In the genomic region with DNA sequence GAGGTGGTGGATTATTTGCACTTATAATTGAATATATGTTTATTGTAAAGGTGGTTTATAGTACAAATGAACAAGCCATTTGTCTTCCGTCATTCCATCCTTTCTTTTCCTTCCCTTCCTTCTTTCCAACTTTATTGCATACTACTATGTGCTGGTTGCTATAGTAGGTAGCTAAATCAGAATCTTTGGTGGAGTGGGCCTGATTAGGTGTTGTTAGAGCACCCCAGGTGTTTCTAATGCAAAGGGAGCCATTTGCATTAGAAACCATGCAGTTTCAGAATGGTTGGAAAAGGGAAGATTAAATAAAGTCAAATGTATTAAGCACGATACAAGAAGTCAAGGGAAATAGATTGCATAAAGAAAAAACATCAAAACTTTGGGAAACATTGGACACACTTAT, we compare ENCODE assay signal across 1 cellular context.
TF ChIP-seq lines count a peak whose summit lies in the region.

No MANE protein-coding gene starts in this region.

TF ChIP-seq in H1, 55 proteins besides CTCF, POLR2A, EP300 and RAD21 (continued from another document):
- TF ChIP-seq RXRA (IDR thresholded peaks at IDR 0.05; ENCODE audit: insufficient read depth, low read depth, low read length) = no peak
- TF ChIP-seq, protein P1, sequence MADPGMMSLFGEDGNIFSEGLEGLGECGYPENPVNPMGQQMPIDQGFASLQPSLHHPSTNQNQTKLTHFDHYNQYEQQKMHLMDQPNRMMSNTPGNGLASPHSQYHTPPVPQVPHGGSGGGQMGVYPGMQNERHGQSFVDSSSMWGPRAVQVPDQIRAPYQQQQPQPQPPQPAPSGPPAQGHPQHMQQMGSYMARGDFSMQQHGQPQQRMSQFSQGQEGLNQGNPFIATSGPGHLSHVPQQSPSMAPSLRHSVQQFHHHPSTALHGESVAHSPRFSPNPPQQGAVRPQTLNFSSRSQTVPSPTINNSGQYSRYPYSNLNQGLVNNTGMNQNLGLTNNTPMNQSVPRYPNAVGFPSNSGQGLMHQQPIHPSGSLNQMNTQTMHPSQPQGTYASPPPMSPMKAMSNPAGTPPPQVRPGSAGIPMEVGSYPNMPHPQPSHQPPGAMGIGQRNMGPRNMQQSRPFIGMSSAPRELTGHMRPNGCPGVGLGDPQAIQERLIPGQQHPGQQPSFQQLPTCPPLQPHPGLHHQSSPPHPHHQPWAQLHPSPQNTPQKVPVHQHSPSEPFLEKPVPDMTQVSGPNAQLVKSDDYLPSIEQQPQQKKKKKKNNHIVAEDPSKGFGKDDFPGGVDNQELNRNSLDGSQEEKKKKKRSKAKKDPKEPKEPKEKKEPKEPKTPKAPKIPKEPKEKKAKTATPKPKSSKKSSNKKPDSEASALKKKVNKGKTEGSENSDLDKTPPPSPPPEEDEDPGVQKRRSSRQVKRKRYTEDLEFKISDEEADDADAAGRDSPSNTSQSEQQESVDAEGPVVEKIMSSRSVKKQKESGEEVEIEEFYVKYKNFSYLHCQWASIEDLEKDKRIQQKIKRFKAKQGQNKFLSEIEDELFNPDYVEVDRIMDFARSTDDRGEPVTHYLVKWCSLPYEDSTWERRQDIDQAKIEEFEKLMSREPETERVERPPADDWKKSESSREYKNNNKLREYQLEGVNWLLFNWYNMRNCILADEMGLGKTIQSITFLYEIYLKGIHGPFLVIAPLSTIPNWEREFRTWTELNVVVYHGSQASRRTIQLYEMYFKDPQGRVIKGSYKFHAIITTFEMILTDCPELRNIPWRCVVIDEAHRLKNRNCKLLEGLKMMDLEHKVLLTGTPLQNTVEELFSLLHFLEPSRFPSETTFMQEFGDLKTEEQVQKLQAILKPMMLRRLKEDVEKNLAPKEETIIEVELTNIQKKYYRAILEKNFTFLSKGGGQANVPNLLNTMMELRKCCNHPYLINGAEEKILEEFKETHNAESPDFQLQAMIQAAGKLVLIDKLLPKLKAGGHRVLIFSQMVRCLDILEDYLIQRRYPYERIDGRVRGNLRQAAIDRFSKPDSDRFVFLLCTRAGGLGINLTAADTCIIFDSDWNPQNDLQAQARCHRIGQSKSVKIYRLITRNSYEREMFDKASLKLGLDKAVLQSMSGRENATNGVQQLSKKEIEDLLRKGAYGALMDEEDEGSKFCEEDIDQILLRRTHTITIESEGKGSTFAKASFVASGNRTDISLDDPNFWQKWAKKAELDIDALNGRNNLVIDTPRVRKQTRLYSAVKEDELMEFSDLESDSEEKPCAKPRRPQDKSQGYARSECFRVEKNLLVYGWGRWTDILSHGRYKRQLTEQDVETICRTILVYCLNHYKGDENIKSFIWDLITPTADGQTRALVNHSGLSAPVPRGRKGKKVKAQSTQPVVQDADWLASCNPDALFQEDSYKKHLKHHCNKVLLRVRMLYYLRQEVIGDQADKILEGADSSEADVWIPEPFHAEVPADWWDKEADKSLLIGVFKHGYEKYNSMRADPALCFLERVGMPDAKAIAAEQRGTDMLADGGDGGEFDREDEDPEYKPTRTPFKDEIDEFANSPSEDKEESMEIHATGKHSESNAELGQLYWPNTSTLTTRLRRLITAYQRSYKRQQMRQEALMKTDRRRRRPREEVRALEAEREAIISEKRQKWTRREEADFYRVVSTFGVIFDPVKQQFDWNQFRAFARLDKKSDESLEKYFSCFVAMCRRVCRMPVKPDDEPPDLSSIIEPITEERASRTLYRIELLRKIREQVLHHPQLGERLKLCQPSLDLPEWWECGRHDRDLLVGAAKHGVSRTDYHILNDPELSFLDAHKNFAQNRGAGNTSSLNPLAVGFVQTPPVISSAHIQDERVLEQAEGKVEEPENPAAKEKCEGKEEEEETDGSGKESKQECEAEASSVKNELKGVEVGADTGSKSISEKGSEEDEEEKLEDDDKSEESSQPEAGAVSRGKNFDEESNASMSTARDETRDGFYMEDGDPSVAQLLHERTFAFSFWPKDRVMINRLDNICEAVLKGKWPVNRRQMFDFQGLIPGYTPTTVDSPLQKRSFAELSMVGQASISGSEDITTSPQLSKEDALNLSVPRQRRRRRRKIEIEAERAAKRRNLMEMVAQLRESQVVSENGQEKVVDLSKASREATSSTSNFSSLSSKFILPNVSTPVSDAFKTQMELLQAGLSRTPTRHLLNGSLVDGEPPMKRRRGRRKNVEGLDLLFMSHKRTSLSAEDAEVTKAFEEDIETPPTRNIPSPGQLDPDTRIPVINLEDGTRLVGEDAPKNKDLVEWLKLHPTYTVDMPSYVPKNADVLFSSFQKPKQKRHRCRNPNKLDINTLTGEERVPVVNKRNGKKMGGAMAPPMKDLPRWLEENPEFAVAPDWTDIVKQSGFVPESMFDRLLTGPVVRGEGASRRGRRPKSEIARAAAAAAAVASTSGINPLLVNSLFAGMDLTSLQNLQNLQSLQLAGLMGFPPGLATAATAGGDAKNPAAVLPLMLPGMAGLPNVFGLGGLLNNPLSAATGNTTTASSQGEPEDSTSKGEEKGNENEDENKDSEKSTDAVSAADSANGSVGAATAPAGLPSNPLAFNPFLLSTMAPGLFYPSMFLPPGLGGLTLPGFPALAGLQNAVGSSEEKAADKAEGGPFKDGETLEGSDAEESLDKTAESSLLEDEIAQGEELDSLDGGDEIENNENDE (IDR thresholded peaks at IDR 0.05; ENCODE audit: insufficient replicate concordance, low read length) = no peak
- no peak for TF ChIP-seq BACH1 (IDR thresholded peaks at IDR 0.05; ENCODE audit: low read length)
- TF ChIP-seq ASH2L (IDR thresholded peaks at IDR 0.05; ENCODE audit: low read length) = no peak
- TF ChIP-seq SIRT6 (IDR thresholded peaks at IDR 0.05; ENCODE audit: low read length) = no peak
- no peak for TF ChIP-seq POU5F1 (IDR thresholded peaks at IDR 0.05; ENCODE audit: low read depth, low read length)
- TF ChIP-seq SIN3A (conservative IDR thresholded peaks at IDR 0.05 in 1 of 2, IDR thresholded peaks at IDR 0.05 in 1 of 2; ENCODE audit: low read depth in 1 of 2, low read length in 2 of 2) = no peak
- TF ChIP-seq GTF2F1 (IDR thresholded peaks at IDR 0.05; ENCODE audit: borderline replicate concordance, low read depth, low read length) = no peak
- no peak for TF ChIP-seq EZH2 (IDR thresholded peaks at IDR 0.05; ENCODE audit: low read depth, low read length, severe bottlenecking)
- TF ChIP-seq YY1 (IDR thresholded peaks at IDR 0.05; ENCODE audit: low read depth, low read length) = no peak
- TF ChIP-seq FOSL1 (IDR thresholded peaks at IDR 0.05; ENCODE audit: insufficient read depth, low read depth, low read length) = no peak
- no peak for TF ChIP-seq KDM4A (IDR thresholded peaks at IDR 0.05; ENCODE audit: low read depth, low read length, severe bottlenecking)
- TF ChIP-seq NANOG (IDR thresholded peaks at IDR 0.05; ENCODE audit: insufficient read depth, low read depth, low read length, poor library complexity, severe bottlenecking) = no peak
- TF ChIP-seq, protein P2, sequence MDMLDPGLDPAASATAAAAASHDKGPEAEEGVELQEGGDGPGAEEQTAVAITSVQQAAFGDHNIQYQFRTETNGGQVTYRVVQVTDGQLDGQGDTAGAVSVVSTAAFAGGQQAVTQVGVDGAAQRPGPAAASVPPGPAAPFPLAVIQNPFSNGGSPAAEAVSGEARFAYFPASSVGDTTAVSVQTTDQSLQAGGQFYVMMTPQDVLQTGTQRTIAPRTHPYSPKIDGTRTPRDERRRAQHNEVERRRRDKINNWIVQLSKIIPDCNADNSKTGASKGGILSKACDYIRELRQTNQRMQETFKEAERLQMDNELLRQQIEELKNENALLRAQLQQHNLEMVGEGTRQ (IDR thresholded peaks at IDR 0.05; ENCODE audit: low read length) = no peak
- no peak for TF ChIP-seq CBX8 (IDR thresholded peaks at IDR 0.05; ENCODE audit: borderline replicate concordance, low read depth, low read length)
- TF ChIP-seq RFX5 (IDR thresholded peaks at IDR 0.05; ENCODE audit: borderline replicate concordance, low read depth, low read length) = no peak
